Comparison of ENCODE assay signal across 20 cellular contexts in genomic region chr13:105513448-105513847, GRCh38. TPM values are rescaled to one million over a fixed set of nuclear protein-coding genes. Genes with fewer than 3 reads are reported as not detected.
A peak's percentile ranks its signal among the peaks of the same experiment; 100 is the strongest.
DNase-seq lines count a peak whose midpoint lies in the region; ATAC-seq and TF ChIP-seq lines count a peak whose summit lies in the region.
"Had no signal": no experiment of that assay in that cellular context is flagged by ENCODE, and none has a peak within 500 bp of the region (broad histone marks: within the 10 kb centered on the region; RNA-seq: fewer than 3 reads in every experiment).

No MANE protein-coding gene starts in this region.

- DNase-seq in NCI-H748 (lab: John Stamatoyannopoulos, UW; ENCODE audit: unreplicated experiment), result peak; percentile 23
- DNase-seq in NCI-H748 treated with DMSO at 0.1 percent for 48 hours (lab: John Stamatoyannopoulos, UW), result no peak
- DNase-seq in LNCaP clone FGC (ENCODE audit: low read depth), result peak; percentile 57
- DNase-seq in WERI-Rb-1, result peak; percentile 33
- peak; percentile 7 for DNase-seq in neural progenitor cell (ENCODE audit: low spot score)
- no peak for DNase-seq in natural killer cell treated with Interleukin-12 subunit alpha and Interleukin-12 subunit beta and Interleukin-15 and Interleukin-18, amount 100 ng/mL, for 72 hours (ENCODE audit: low spot score)
- DNase-seq in testis, result no peak
- DNase-seq: DMS153, KG1, MG63, NCI-H1930, NCI-H2171, NCI-H446, NCI-H69 had no signal

- H3K27me3 ChIP-seq in WERI-Rb-1 (ENCODE audit: insufficient read depth, low read depth, severe bottlenecking), result no peaks in the 10 kb centered on the region
- no peaks in the 10 kb centered on the region for H3K27me3 ChIP-seq in neural progenitor cell
- no peaks in the 10 kb centered on the region for H3K27me3 ChIP-seq in testis
- H3K27me3 ChIP-seq: BLaER1 treated with 17β-estradiol and CSF1 and Interleukin-3, amounts not matched to agents 10 nM and 100 nM; MG63 had no signal

- no peak overlapping the region for H3K4me2 ChIP-seq in neural progenitor cell
- H3K4me2 ChIP-seq: BLaER1 treated with 17β-estradiol and CSF1 and Interleukin-3, amounts not matched to agents 10 nM and 100 nM had no signal

- H3K27ac ChIP-seq in WERI-Rb-1 (no peak overlapping the region), neural progenitor cell (no peak overlapping the region), testis (no peak overlapping the region)
- H3K27ac ChIP-seq: BLaER1 treated with 17β-estradiol and CSF1 and Interleukin-3, amounts not matched to agents 10 nM and 100 nM; SK-N-MC had no signal

- no peaks in the 10 kb centered on the region for H3K79me2 ChIP-seq in neural progenitor cell (ENCODE audit: low read depth)

- peaks cover 16% of the 10 kb centered on the region for H3K9me3 Mint-ChIP-seq in neural progenitor cell
- no peaks in the 10 kb centered on the region for H3K9me3 Mint-ChIP-seq in natural killer cell treated with Interleukin-12 subunit alpha and Interleukin-12 subunit beta and Interleukin-15 and Interleukin-18, amount 100 ng/mL, for 72 hours

- 89% methylated on average over 2 of the region's 2 CpGs for WGBS in testis, 2 donors

- no peak overlapping the region for H3K9ac ChIP-seq in neural progenitor cell
- H3K9ac ChIP-seq: BLaER1 treated with 17β-estradiol and CSF1 and Interleukin-3, amounts not matched to agents 10 nM and 100 nM had no signal

- H3K4me1 ChIP-seq in neural progenitor cell, result no peaks in the 10 kb centered on the region
- no peaks in the 10 kb centered on the region for H3K4me1 ChIP-seq in testis

- H3K4me3 Mint-ChIP-seq in neural progenitor cell, result no peak overlapping the region
- H3K4me3 Mint-ChIP-seq in natural killer cell treated with Interleukin-12 subunit alpha and Interleukin-12 subunit beta and Interleukin-15 and Interleukin-18, amount 100 ng/mL, for 72 hours, result no peak overlapping the region

- no peak overlapping the region for H3K4me3 ChIP-seq in LNCaP clone FGC (ENCODE audit: low read depth, low read length)
- no peak overlapping the region for H3K4me3 ChIP-seq in WERI-Rb-1 (ENCODE audit: low read depth, low read length)
- H3K4me3 ChIP-seq in neural progenitor cell, result no peak overlapping the region
- no peak overlapping the region for H3K4me3 ChIP-seq in testis
- H3K4me3 ChIP-seq: BLaER1 treated with 17β-estradiol and CSF1 and Interleukin-3, amounts not matched to agents 10 nM and 100 nM; MG63; SK-N-MC had no signal

- H3K4me1 Mint-ChIP-seq in neural progenitor cell, result peaks cover 2% of the 10 kb centered on the region
- H3K4me1 Mint-ChIP-seq in natural killer cell treated with Interleukin-12 subunit alpha and Interleukin-12 subunit beta and Interleukin-15 and Interleukin-18, amount 100 ng/mL, for 72 hours (ENCODE audit: low read depth in 2 of 2), result no peaks in the 10 kb centered on the region

- intact Hi-C loops in testis (cut with DNase I; ENCODE audit: low total_unique reads), result no loop called here

- H3K27me3 Mint-ChIP-seq in neural progenitor cell (ENCODE audit: insufficient read depth, low read depth), result peaks cover 6% of the 10 kb centered on the region
- no peaks in the 10 kb centered on the region for H3K27me3 Mint-ChIP-seq in natural killer cell treated with Interleukin-12 subunit alpha and Interleukin-12 subunit beta and Interleukin-15 and Interleukin-18, amount 100 ng/mL, for 72 hours

- peaks cover 3% of the 10 kb centered on the region for H3K36me3 Mint-ChIP-seq in neural progenitor cell
- H3K36me3 Mint-ChIP-seq in natural killer cell treated with Interleukin-12 subunit alpha and Interleukin-12 subunit beta and Interleukin-15 and Interleukin-18, amount 100 ng/mL, for 72 hours, result no peaks in the 10 kb centered on the region

- no peaks in the 10 kb centered on the region for H3F3A ChIP-seq in neural progenitor cell (ENCODE audit: low read depth)

- no peak for TF ChIP-seq POLR2A in testis (IDR thresholded peaks at IDR 0.05)

- no peaks in the 10 kb centered on the region for H4K20me1 ChIP-seq in neural progenitor cell (ENCODE audit: low read depth)
- H4K20me1 ChIP-seq: BLaER1 treated with 17β-estradiol and CSF1 and Interleukin-3, amounts not matched to agents 10 nM and 100 nM had no signal

- H3K36me3 ChIP-seq in WERI-Rb-1, result no peaks in the 10 kb centered on the region
- H3K36me3 ChIP-seq in neural progenitor cell, result no peaks in the 10 kb centered on the region
- no peaks in the 10 kb centered on the region for H3K36me3 ChIP-seq in testis (ENCODE audit: low read depth, missing control alignments)
- H3K36me3 ChIP-seq: BLaER1 treated with 17β-estradiol and CSF1 and Interleukin-3, amounts not matched to agents 10 nM and 100 nM; MG63 had no signal

- ATAC-seq in natural killer cell treated with Interleukin-12 subunit alpha and Interleukin-12 subunit beta and Interleukin-15 and Interleukin-18, amount 100 ng/mL, for 72 hours, result no peak
- no peak for ATAC-seq in GM21423 (IDR thresholded peaks at IDR 0.05; ENCODE audit: unreplicated experiment)
- ATAC-seq: HepG2, Right ventricle myocardium inferior had no signal

- peaks cover 2% of the 10 kb centered on the region for H3K9me3 ChIP-seq in WERI-Rb-1 (ENCODE audit: severe bottlenecking)
- H3K9me3 ChIP-seq in neural progenitor cell (ENCODE audit: low read depth), result no peaks in the 10 kb centered on the region
- H3K9me3 ChIP-seq in testis, result no peaks in the 10 kb centered on the region
- H3K9me3 ChIP-seq: BLaER1 treated with 17β-estradiol and CSF1 and Interleukin-3, amounts not matched to agents 10 nM and 100 nM; MG63 had no signal

- H3K27ac Mint-ChIP-seq in neural progenitor cell, result no peak overlapping the region
- no peak overlapping the region for H3K27ac Mint-ChIP-seq in natural killer cell treated with Interleukin-12 subunit alpha and Interleukin-12 subunit beta and Interleukin-15 and Interleukin-18, amount 100 ng/mL, for 72 hours

- TF ChIP-seq CTCF in LNCaP clone FGC (IDR thresholded peaks at IDR 0.05; ENCODE audit: control insufficient read depth, extremely low read depth, insufficient read depth), result peak; percentile 37
- TF ChIP-seq CTCF in WERI-Rb-1 (IDR thresholded peaks at IDR 0.05; ENCODE audit: low read depth, low read length), result peak; percentile 34
- TF ChIP-seq CTCF in neural progenitor cell (IDR thresholded peaks at IDR 0.05), result no peak
- TF ChIP-seq CTCF in testis (IDR thresholded peaks at IDR 0.05), result no peak

- H2AFZ ChIP-seq in neural progenitor cell (replicated peaks), result no peak overlapping the region

RNA-seq across cellular contexts. Expression of gene DAOA, which starts 47.6 kb away (rescaled TPM):
- not detected in 2 replicates for total RNA-seq in neural progenitor cell (ENCODE audit: low replicate concordance)
- total RNA-seq in natural killer cell treated with Interleukin-12 subunit alpha and Interleukin-12 subunit beta and Interleukin-15 and Interleukin-18, amount 100 ng/mL, for 72 hours, result not detected
- under 1 TPM in 1 of 2 donors, not detected in 1; 0.31 TPM for total RNA-seq in testis
- not detected for polyA plus RNA-seq in testis (ENCODE audit: insufficient read depth, low read depth, low replicate concordance)
- total RNA-seq: A172, HepG2, Right ventricle myocardium inferior had no signal
- polyA plus RNA-seq: HepG2 had no signal

Comparison
In these comparisons a context has a peak if more than half of its experiments do, and no peak if none do; other contexts are left out.
1. DNase-seq: peak in NCI-H748 (single experiment), LNCaP clone FGC (single experiment), WERI-Rb-1 (single experiment) and neural progenitor cell (single experiment); none in NCI-H748 treated with DMSO at 0.1 percent for 48 hours (single experiment), natural killer cell treated with Interleukin-12 subunit alpha and Interleukin-12 subunit beta and Interleukin-15 and Interleukin-18, amount 100 ng/mL, for 72 hours (single experiment) and testis (single experiment).
2. CTCF ChIP-seq: peak in LNCaP clone FGC (single experiment) and WERI-Rb-1 (single experiment); none in neural progenitor cell (single experiment) and testis (0 of 3).